In the genomic region with DNA sequence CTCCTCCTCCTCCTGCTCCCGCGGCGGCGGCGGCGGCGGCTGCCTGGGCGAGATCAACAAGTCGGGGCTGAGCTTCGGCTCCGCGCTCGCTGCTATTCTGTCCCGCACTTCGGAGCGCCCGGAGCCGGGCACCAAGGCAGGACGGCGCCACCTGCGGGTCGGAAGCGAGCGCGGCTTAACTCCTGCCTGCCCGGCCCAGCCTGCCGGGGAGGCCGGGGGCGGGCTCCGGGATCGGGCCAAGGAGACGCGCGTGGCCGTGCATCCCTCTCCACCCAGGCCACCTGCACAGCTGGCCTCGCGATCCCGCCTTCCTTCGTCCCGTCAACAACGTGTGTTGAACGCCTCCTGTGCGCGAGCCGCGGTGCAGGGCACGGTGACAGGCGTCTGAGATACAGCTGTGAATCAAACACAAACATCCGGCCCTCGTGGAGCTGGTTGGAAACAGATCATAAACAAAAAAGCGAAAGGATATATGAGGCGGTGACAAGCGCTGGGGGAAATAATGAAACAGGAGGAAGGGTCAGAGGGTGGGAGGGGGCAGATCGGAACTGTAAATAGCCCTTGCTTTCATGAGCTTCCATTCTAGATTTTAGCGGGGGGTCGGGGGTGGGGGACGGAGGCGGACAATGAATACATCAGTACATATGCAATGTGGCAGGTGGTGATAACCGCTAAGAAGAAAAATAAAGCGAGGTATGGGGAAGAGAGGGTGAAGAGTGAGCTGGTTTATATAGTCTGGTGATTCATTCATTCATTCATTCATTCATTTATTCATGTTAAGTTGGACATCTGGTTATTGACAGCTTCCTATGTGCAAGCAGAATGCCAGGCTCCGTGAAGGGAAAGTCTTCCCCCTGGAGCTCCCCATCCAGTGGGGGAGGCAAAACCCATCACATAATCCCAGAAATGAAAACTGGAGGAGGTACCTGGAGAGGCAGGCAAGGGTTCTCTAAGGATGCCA, we compare ENCODE assay signal across 8 cellular contexts. TPM values are rescaled to one million over a fixed set of nuclear protein-coding genes. Genes with fewer than 3 reads are reported as not detected.
DNase-seq lines count a peak whose midpoint lies in the region; ATAC-seq and TF ChIP-seq lines count a peak whose summit lies in the region.

No MANE protein-coding gene starts in this region.

- DNase-seq in GM03348 (ENCODE audit: low spot score) = peak; percentile 89
- DNase-seq in NCI-H1092 (lab: John Stamatoyannopoulos, UW) = peak; percentile 75
- peak; percentile 87 for DNase-seq in SW480 (ENCODE audit: low spot score)
- peak in 50 of 56 donors; percentile 13 to 82 (median 56) for DNase-seq in amygdala (lab: John Stamatoyannopoulos, UW)
- DNase-seq in left ventricle myocardium superior = peak; percentile 89
- peak; percentile 81 for DNase-seq in progenitor cell of endocrine pancreas (ENCODE audit: low spot score, unreplicated experiment)
- DNase-seq in uterus = peak; percentile 79 to 83

- peak overlapping the region in 1 of 2 donors; percentile 84 for H3K27ac ChIP-seq in uterus

- intact Hi-C loops in left ventricle myocardium superior (cut with micrococcal nuclease) (loop anchor here (10.0 kb wide), 1 partner anchor 100 kb away; no protein-coding TSS in a partner anchor), uterus (cut with DNase I; ENCODE audit: low total_unique reads) (loop anchor here (2.0 kb wide), 1 partner anchor 150 kb away; no protein-coding TSS in a partner anchor)

- no peak for TF ChIP-seq POLR2A in uterus (IDR thresholded peaks at IDR 0.05)

- H3K4me3 ChIP-seq in uterus = peak overlapping the region; percentile 26 to 38

- H3K36me3 ChIP-seq in uterus = no peaks in the 10 kb centered on the region

- no peaks in the 10 kb centered on the region for H3K9me3 Mint-ChIP-seq in progenitor cell of endocrine pancreas (ENCODE audit: low read depth)

- no peaks in the 10 kb centered on the region for H3K9me3 ChIP-seq in uterus

- H3K36me3 Mint-ChIP-seq in progenitor cell of endocrine pancreas (ENCODE audit: insufficient read depth) = no peaks in the 10 kb centered on the region

- H3K4me1 ChIP-seq in uterus = peaks cover 0 to 3% of the 10 kb centered on the region in 2 donors

- H3K27me3 ChIP-seq in uterus = no peaks in the 10 kb centered on the region

- peaks cover 9% of the 10 kb centered on the region for H3K4me1 Mint-ChIP-seq in progenitor cell of endocrine pancreas (ENCODE audit: low read depth)

- H3K27ac Mint-ChIP-seq in progenitor cell of endocrine pancreas = no peak overlapping the region

- TF ChIP-seq CTCF in progenitor cell of endocrine pancreas (IDR thresholded peaks at IDR 0.05; ENCODE audit: unreplicated experiment) (peak; percentile 87), uterus (IDR thresholded peaks at IDR 0.05) (peak; percentile 77 to 94 (median 85))

- ATAC-seq in left ventricle myocardium superior (peak; percentile 92), HG03342 (IDR thresholded peaks at IDR 0.05; ENCODE audit: unreplicated experiment) (no peak)

- H3K4me3 Mint-ChIP-seq in progenitor cell of endocrine pancreas (ENCODE audit: low read depth) = peak overlapping the region; percentile 80

- peaks cover 65% of the 10 kb centered on the region for H3K27me3 Mint-ChIP-seq in progenitor cell of endocrine pancreas

RNA-seq across cellular contexts. Expression of a gene that starts 2.0 kb away (rescaled TPM):
- 1.9 TPM for total RNA-seq in left ventricle myocardium superior
- total RNA-seq in progenitor cell of endocrine pancreas = 0.98 and 1.8 TPM in 2 replicates
- 10 to 100 TPM in 2 of 4 donors, 1 to 10 TPM in 1, under 1 TPM in 1; 0.29 to 32.5 (median 7.0) TPM for total RNA-seq in uterus
